8 cellular contexts compared by ENCODE assay signal in the genomic region with DNA sequence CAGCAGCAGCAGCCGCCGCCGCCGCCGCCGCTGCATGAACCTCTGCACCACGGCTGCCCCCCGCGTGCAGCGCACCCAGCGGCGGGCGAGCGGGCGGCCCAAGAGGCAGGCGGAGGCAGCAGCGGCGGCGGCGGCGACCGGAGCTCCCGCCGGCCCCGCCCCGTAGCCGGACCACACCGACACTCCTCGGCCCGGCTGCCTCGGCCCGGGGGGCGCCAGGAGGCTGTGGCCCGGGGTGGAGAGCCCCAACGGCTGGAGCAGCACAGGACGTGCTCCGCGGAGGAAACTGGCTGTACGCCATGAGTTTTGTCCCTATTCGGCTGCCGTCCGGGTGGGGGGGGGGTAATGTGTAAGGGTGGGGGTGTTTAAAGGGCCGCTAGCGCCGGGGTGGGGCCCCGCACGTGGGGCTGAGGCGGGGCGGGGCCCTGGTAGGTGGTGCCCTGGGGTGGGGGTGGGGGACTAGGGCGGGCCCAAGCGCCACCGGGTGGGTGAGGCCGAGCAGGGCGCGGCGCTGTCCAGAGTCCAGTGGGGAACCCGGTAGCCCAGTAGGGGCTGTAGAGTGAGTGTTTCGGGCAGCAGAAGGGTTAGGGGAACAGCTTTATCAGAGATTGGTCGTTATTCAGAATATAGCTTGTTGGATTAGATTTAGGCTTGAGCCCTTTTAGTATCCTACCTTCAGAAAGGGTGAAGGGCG. TPM values are rescaled to one million over a fixed set of nuclear protein-coding genes. Genes with fewer than 3 reads are reported as not detected.
DNase-seq lines count a peak whose midpoint lies in the region; ATAC-seq and TF ChIP-seq lines count a peak whose summit lies in the region.

Gene FAM78B (minus strand): TSS at position 301 of the 694 bp plus-strand sequence. CDS start 753 bp downstream, outside the sequence.

- TF ChIP-seq CTCF in BJ (IDR thresholded peaks at IDR 0.05; ENCODE audit: insufficient read depth, low read depth, low read length) (no peak), esophagus squamous epithelium (IDR thresholded peaks at IDR 0.05) (peak in 1 of 6 experiments; percentile 7)

- CTCF ChIA-PET in BJ (lab: Yijun Ruan, JAX) = interaction anchor here (0.6 to 1.2 kb wide), 3 partner anchors 9 to 1740 kb away, joined by 3 read pairs; no protein-coding TSS in a partner anchor

- peak within 1 kb of the TSS; percentile 56 to 83 (median 70) for H3K27ac ChIP-seq in esophagus squamous epithelium
- peak within 1 kb of the TSS; percentile 84 for H3K27ac ChIP-seq in muscle layer of duodenum (ENCODE audit: low read length)

- 3 to 4% methylated on average over 6 to 12 of the region's 60 CpGs for WGBS in esophagus squamous epithelium, 2 donors

- no peaks in the 10 kb centered on the region for H3K9me3 ChIP-seq in esophagus squamous epithelium
- no peaks in the 10 kb centered on the region for H3K9me3 ChIP-seq in muscle layer of duodenum (ENCODE audit: control insufficient read depth in 1 of 2, low read length in 2 of 2)

- DNase-seq in BJ (ENCODE audit: low read depth) (no peak), NOMO-1 treated with dmso at 0.1 percent for 144 hours (lab: John Stamatoyannopoulos, UW; ENCODE audit: unreplicated experiment) (peak; percentile 33), esophagus squamous epithelium (lab: John Stamatoyannopoulos, UW) (peak; percentile 11)
- peak; percentile 53 for DNase-seq in activated T-cell treated with anti-CD3 and anti-CD28 coated beads, Interleukin-2, amount 50 U/mL, for 1 hour
- peak; percentile 50 for DNase-seq in stimulated activated naive CD4-positive, alpha-beta T cell treated with Interleukin-2 at 50 U/mL for 16 hours (lab: John Stamatoyannopoulos, UW)

- TF ChIP-seq POLR2A in GM19099 (IDR thresholded peaks at IDR 0.05; ENCODE audit: extremely low read depth, insufficient read length, low read depth) (peak; percentile 40), esophagus squamous epithelium (IDR thresholded peaks at IDR 0.05) (no peak)

- intact Hi-C loops in esophagus squamous epithelium (cut with DNase I) = no loop called here

- peak; percentile 39 for ATAC-seq in HG03342 (IDR thresholded peaks at IDR 0.05; ENCODE audit: unreplicated experiment)

- POLR2A ChIA-PET in BJ (lab: Charles Lee) = interaction anchor here (0.7 kb wide), 1 partner anchor 438 kb away, joined by 6 read pairs; no protein-coding TSS in a partner anchor

- H3K4me1 ChIP-seq in esophagus squamous epithelium = peaks cover 13 to 33% (median 19%) of the 10 kb centered on the region in 3 donors
- H3K4me1 ChIP-seq in muscle layer of duodenum (ENCODE audit: control insufficient read depth in 1 of 2, insufficient read depth in 2 of 2, low read length in 2 of 2) = peaks cover 11 to 25% of the 10 kb centered on the region in 2 donors

- peak within 1 kb of the TSS; percentile 59 for H3K4me3 ChIP-seq in BJ (ENCODE audit: low read depth, low read length)
- H3K4me3 ChIP-seq in esophagus squamous epithelium = peak within 1 kb of the TSS; percentile 52 to 86 (median 74)
- peak within 1 kb of the TSS; percentile 69 to 80 for H3K4me3 ChIP-seq in muscle layer of duodenum (ENCODE audit: low read depth in 1 of 2, low read length in 2 of 2)

- peaks cover 11% of the 10 kb centered on the region for H3K27me3 ChIP-seq in BJ (ENCODE audit: control insufficient read depth, insufficient read depth, low read length)
- H3K27me3 ChIP-seq in esophagus squamous epithelium = peaks cover 0 to 37% (median 0%) of the 10 kb centered on the region in 4 donors
- H3K27me3 ChIP-seq in muscle layer of duodenum (ENCODE audit: low read depth, low read length) = no peaks in the 10 kb centered on the region

- H3K36me3 ChIP-seq in BJ (ENCODE audit: control insufficient read depth, insufficient read depth, low read length) = no peaks in the 10 kb centered on the region
- no peaks in the 10 kb centered on the region for H3K36me3 ChIP-seq in esophagus squamous epithelium
- no peaks in the 10 kb centered on the region for H3K36me3 ChIP-seq in muscle layer of duodenum (ENCODE audit: control insufficient read depth in 1 of 2, insufficient read depth in 2 of 2, low read length in 2 of 2)

RNA-seq across cellular contexts. Expression of gene FAM78B, which starts in this region (rescaled TPM):
- polyA plus RNA-seq in BJ (2011; rRNA removed) = 0.09 and 0.25 TPM in 2 replicates
- 0.10 and 0.24 TPM in 2 replicates for polyA minus RNA-seq in BJ (2011; rRNA and poly(A)+ RNA removed)
- 1 to 10 TPM in 1 of 4 donors, under 1 TPM in 3; 0.26 to 1.7 (median 0.64) TPM for total RNA-seq in esophagus squamous epithelium
